Comparison of ENCODE assay signal across 22 cellular contexts in the genomic region with DNA sequence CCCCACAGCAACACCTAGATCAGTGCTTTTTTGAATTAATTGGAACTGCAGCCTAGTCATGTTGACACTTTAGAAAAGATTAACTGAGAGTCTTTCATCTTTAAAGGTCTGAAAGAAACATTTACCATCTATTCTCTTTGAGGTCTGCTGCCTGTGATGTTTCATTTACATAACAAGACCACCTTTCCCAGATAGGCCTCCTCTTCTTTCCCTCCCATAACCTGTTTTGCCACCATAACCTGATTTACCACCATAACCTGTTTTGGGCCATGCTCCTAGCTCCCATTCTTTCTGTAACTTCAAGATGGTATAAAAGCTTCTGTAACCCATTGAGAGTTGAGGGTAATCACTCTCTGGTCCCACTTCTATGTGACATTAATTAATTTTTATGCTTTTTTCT.
"Had no signal": no experiment of that assay in that cellular context is flagged by ENCODE, and none has a peak within 500 bp of the region (broad histone marks: within the 10 kb centered on the region; RNA-seq: fewer than 3 reads in every experiment).

No MANE protein-coding gene starts in this region.

- H3K36me3 Mint-ChIP-seq: activated naive CD8-positive, alpha-beta T cell treated with anti-CD3 and anti-CD28 coated beads, Interleukin-2, amount 10 ng/mL, durations not matched to agents 7 days and 5 days had no signal

- H3K9me3 Mint-ChIP-seq: activated CD8-positive, alpha-beta T cell treated with anti-CD3 and anti-CD28 coated beads for 36 hours had no signal

- H3K4me3 Mint-ChIP-seq: activated CD8-positive, alpha-beta T cell treated with anti-CD3 and anti-CD28 coated beads for 36 hours; activated naive CD8-positive, alpha-beta T cell treated with anti-CD3 and anti-CD28 coated beads, Interleukin-2, amount 10 ng/mL, durations not matched to agents 7 days and 5 days had no signal

- H3K4me1 Mint-ChIP-seq: activated naive CD8-positive, alpha-beta T cell treated with anti-CD3 and anti-CD28 coated beads, Interleukin-2, amount 10 ng/mL, durations not matched to agents 7 days and 5 days had no signal

- ATAC-seq: activated CD8-positive, alpha-beta T cell treated with anti-CD3 and anti-CD28 coated beads for 36 hours; K562; PC-3 had no signal

- H3K27me3 ChIP-seq: adrenal gland had no signal

- H3K27ac ChIP-seq: adrenal gland had no signal

- H3K9me3 ChIP-seq: adrenal gland had no signal

- H3K36me3 ChIP-seq: adrenal gland had no signal

- H3K27ac Mint-ChIP-seq: activated CD8-positive, alpha-beta T cell treated with anti-CD3 and anti-CD28 coated beads for 36 hours; activated naive CD8-positive, alpha-beta T cell treated with anti-CD3 and anti-CD28 coated beads, Interleukin-2, amount 10 ng/mL, durations not matched to agents 7 days and 5 days had no signal

- DNase-seq: activated CD4-positive, alpha-beta T cell treated with anti-CD3 and anti-CD28 coated beads, Interleukin-2, amount 50 U/mL, for 1 hour; activated CD4-positive, CD25-positive, alpha-beta regulatory T cell; activated CD8-positive, alpha-beta memory T cell treated with anti-CD3 and anti-CD28 coated beads, Interleukin-2, amount 50 U/mL, for 4 hours; activated CD8-positive, alpha-beta T cell treated with anti-CD3 and anti-CD28 coated beads for 36 hours; activated naive CD4-positive, alpha-beta T cell treated with anti-CD3 and anti-CD28 coated beads, Interleukin-2, amount 50 U/mL, for 16 hours; activated naive CD8-positive, alpha-beta T cell treated with anti-CD3 and anti-CD28 coated beads, Interleukin-2, amount 10 ng/mL, durations not matched to agents 7 days and 5 days; adrenal gland; anterior cingulate cortex; Karpas-422; MM.1S; NCI-H1105; NCI-H1436; NCI-H1694 treated with DMSO at 0.1 percent for 48 hours; NCI-H2029 treated with DMSO at 0.1 percent for 48 hours; NCI-H345; NCI-H510A; NCI-H526 treated with DMSO at 0.1 percent for 48 hours; PC-3; SHP77 treated with DMSO at 0.1 percent for 48 hours; T-helper 2 cell; T1000 had no signal

- H3K4me1 ChIP-seq: adrenal gland had no signal

- H3K4me3 ChIP-seq: adrenal gland, K562 had no signal

- H3K27me3 Mint-ChIP-seq: activated CD8-positive, alpha-beta T cell treated with anti-CD3 and anti-CD28 coated beads for 36 hours had no signal
